Comparison of ENCODE assay signal across 8 cellular contexts in genomic region chr17:81683584-81684441, GRCh38.
DNase-seq lines count a peak whose midpoint lies in the region; ATAC-seq lines count a peak whose summit lies in the region.

TSS of gene ARL16 (minus strand) at chr17:81683797. CDS start at chr17:81683753, 44 bp downstream.
TSS of gene HGS (plus strand) at chr17:81684011. CDS start at chr17:81684067, 56 bp downstream.

- DNase-seq in C1 segment of cervical spinal cord (lab: John Stamatoyannopoulos, UW) (peak; percentile 77 to 98 (median 96)), NCI-H748 treated with DMSO at 0.1 percent for 48 hours (lab: John Stamatoyannopoulos, UW) (peak; percentile 95), dedifferentiated amniotic fluid mesenchymal stem cell (ENCODE audit: extremely low spot score) (peak; percentile 99), left kidney (ENCODE audit: low read depth, low spot score) (peak; percentile 100)
- DNase-seq in activated CD4-positive, alpha-beta T cell treated with anti-CD3 and anti-CD28 coated beads, Interleukin-2, amount 50 U/mL, for 24 hours (ENCODE audit: low read depth in 1 of 2, low spot score in 1 of 2) = peak; percentile 95
- DNase-seq in stimulated activated CD4-positive, alpha-beta T cell treated with anti-CD3 and anti-CD28 coated beads, Interleukin-2, amount 100 ng/mL, for 24 hours = peak; percentile 97 to 98

- ATAC-seq in GM19372 (IDR thresholded peaks at IDR 0.05; ENCODE audit: low read depth, unreplicated experiment) = peak; percentile 94
- ATAC-seq in HG03558 (IDR thresholded peaks at IDR 0.05; ENCODE audit: extremely low read depth, unreplicated experiment) = peak; percentile 86

Comparison
In these comparisons a context has a peak if more than half of its experiments do, and no peak if none do; other contexts are left out.
1. Peak in every context shown above with its lines: DNase-seq and ATAC-seq.